ENCODE assay signal across 16 cellular contexts in the genomic region with DNA sequence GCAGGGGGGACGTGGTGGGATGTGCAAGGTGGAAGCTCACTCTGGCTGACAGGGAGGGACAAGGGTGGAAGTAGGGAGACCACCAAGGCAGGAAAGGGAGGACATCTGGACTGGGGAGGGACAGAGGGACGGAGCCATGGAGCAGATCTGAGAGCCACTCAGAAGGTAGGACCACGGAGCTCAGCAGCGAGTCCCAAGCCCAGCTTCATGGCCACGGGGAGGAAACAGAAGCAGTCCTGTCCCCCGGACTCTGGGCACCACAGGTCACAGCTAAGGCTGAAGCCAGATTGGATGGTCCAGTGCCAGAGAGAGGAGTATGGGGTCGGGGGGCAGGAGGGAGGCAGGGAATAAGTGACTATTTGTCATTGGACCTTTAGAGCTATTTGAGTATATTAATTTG.
DNase-seq lines count a peak whose midpoint lies in the region; ATAC-seq and TF ChIP-seq lines count a peak whose summit lies in the region.
"Had no signal": no experiment of that assay in that cellular context is flagged by ENCODE, and none has a peak within 500 bp of the region (broad histone marks: within the 10 kb centered on the region; RNA-seq: fewer than 3 reads in every experiment).

No MANE protein-coding gene starts in this region.

- intact Hi-C loops in sigmoid colon (cut with DNase I): no loop called here

- H2BK15ac ChIP-seq in mesendoderm (replicated peaks; ENCODE audit: low read depth): no peak overlapping the region

- peak overlapping the region; percentile 76 for H3K56ac ChIP-seq in mesendoderm (ENCODE audit: low read length)

- no peak overlapping the region for H4K5ac ChIP-seq in mesendoderm (ENCODE audit: low read length)

- CTCF ChIA-PET in RWPE1 (lab: Yijun Ruan, JAX): interaction anchor here (0.6 to 1.2 kb wide), 3 partner anchors 13 to 832 kb away, joined by 3 to 5 read pairs (median 3); a partner anchor contains a TSS

- no peak for ATAC-seq in HG03342 (IDR thresholded peaks at IDR 0.05; ENCODE audit: unreplicated experiment)

- POLR2A ChIA-PET in RWPE1 (lab: Yijun Ruan, JAX; ENCODE audit: low non-redundant PET): no interaction called here

- H3K9ac ChIP-seq in mesendoderm (ENCODE audit: low read length): peak overlapping the region; percentile 20

- WGBS in mesendoderm (ENCODE audit: extremely low coverage, insufficient coverage, low lambda C conversion rate): no CpG with 5 or more reads among the region's 7 CpGs
- WGBS in sigmoid colon, 2 donors: 87 to 92% methylated on average over 7 of the region's 7 CpGs

- H3K18ac ChIP-seq in mesendoderm (ENCODE audit: low read length): no peak overlapping the region

- no peak overlapping the region for H3K4me2 ChIP-seq in mesendoderm (ENCODE audit: low read length)

- H3K4me3 ChIP-seq in mesendoderm (ENCODE audit: low read length): no peak overlapping the region
- no peak overlapping the region for H3K4me3 ChIP-seq in sigmoid colon
- H3K4me3 ChIP-seq in Peyer's patch: no peak overlapping the region

- H4K8ac ChIP-seq in mesendoderm (ENCODE audit: low read depth, low read length): no peak overlapping the region

- H2AK5ac ChIP-seq in mesendoderm (ENCODE audit: low read length): no peak overlapping the region

- peak; percentile 34 for DNase-seq in activated effector memory CD4-positive, alpha-beta T cell treated with anti-CD3 and anti-CD28 coated beads, Interleukin-2, amount 50 U/mL, for 16 hours
- DNase-seq in activated effector memory CD4-positive, alpha-beta T cell treated with Interleukin-2 at 50 U/mL for 16 hours: no peak
- DNase-seq in RWPE1 (ENCODE audit: low spot score) (no peak), mesendoderm (no peak), sigmoid colon (peak; percentile 39), Peyer's patch (no peak)
- DNase-seq: Calu3; CD4-positive, alpha-beta T cell; GF-D8; HCEC 1CT; NCI-H1105; NCI-H510A; NCI-H748 treated with DMSO at 0.1 percent for 48 hours; NK-92 treated with Interleukin-12 subunit alpha and Interleukin-12 subunit beta, amount 100 ng/mL, for 24 hours; SHP77 treated with DMSO at 0.1 percent for 48 hours had no signal

- TF ChIP-seq EP300 in sigmoid colon (IDR thresholded peaks at IDR 0.05): no peak

- no peak overlapping the region for H3K4ac ChIP-seq in mesendoderm (ENCODE audit: low read depth, low read length)

- peak overlapping the region; percentile 41 for H3K27ac ChIP-seq in RWPE1
- no peak overlapping the region for H3K27ac ChIP-seq in mesendoderm (ENCODE audit: low read depth, low read length)
- H3K27ac ChIP-seq in sigmoid colon: no peak overlapping the region
- H3K27ac ChIP-seq in Peyer's patch: no peak overlapping the region

- peaks cover 11% of the 10 kb centered on the region for H3K4me1 ChIP-seq in mesendoderm (ENCODE audit: control insufficient read depth, low read depth, low read length)
- no peaks in the 10 kb centered on the region for H3K4me1 ChIP-seq in sigmoid colon
- no peaks in the 10 kb centered on the region for H3K4me1 ChIP-seq in Peyer's patch

- TF ChIP-seq CTCF in RWPE1 (conservative IDR thresholded peaks at IDR 0.05; ENCODE audit: low read depth): no peak
- TF ChIP-seq CTCF in sigmoid colon (IDR thresholded peaks at IDR 0.05): no peak
- TF ChIP-seq CTCF in Peyer's patch (IDR thresholded peaks at IDR 0.05): no peak

- peak overlapping the region; percentile 66 for H2BK5ac ChIP-seq in mesendoderm (ENCODE audit: low read length)

- TF ChIP-seq POLR2A in sigmoid colon (IDR thresholded peaks at IDR 0.05) (no peak), Peyer's patch (IDR thresholded peaks at IDR 0.05) (no peak)

- no peaks in the 10 kb centered on the region for H3K79me2 ChIP-seq in mesendoderm (ENCODE audit: control insufficient read depth, insufficient read depth, low read length)

- no peak overlapping the region for H3K23ac ChIP-seq in mesendoderm (ENCODE audit: low read length)

- no peaks in the 10 kb centered on the region for H3K9me3 ChIP-seq in sigmoid colon
- H3K9me3 ChIP-seq in Peyer's patch: no peaks in the 10 kb centered on the region

- no peaks in the 10 kb centered on the region for H3K36me3 ChIP-seq in mesendoderm (ENCODE audit: control insufficient read depth, insufficient read depth, low read length)
- no peaks in the 10 kb centered on the region for H3K36me3 ChIP-seq in sigmoid colon
- no peaks in the 10 kb centered on the region for H3K36me3 ChIP-seq in Peyer's patch

- H3K79me1 ChIP-seq in mesendoderm (ENCODE audit: low read length): no peaks in the 10 kb centered on the region

- no peak overlapping the region for H2BK120ac ChIP-seq in mesendoderm (ENCODE audit: low read depth, low read length)

- H3K27me3 ChIP-seq in mesendoderm (ENCODE audit: insufficient read depth, low read length, poor library complexity) (no peaks in the 10 kb centered on the region), sigmoid colon (no peaks in the 10 kb centered on the region), Peyer's patch (no peaks in the 10 kb centered on the region)

Comparison
In these comparisons a context has a peak if more than half of its experiments do, and no peak if none do; other contexts are left out.
1. DNase-seq: peak in activated effector memory CD4-positive, alpha-beta T cell treated with anti-CD3 and anti-CD28 coated beads, Interleukin-2, amount 50 U/mL, for 16 hours (single experiment) and sigmoid colon (single experiment); none in activated effector memory CD4-positive, alpha-beta T cell treated with Interleukin-2 at 50 U/mL for 16 hours (single experiment), RWPE1 (single experiment), mesendoderm (single experiment) and Peyer's patch (0 of 3).